Comparison of ENCODE assay signal across 22 cellular contexts in the genomic region with DNA sequence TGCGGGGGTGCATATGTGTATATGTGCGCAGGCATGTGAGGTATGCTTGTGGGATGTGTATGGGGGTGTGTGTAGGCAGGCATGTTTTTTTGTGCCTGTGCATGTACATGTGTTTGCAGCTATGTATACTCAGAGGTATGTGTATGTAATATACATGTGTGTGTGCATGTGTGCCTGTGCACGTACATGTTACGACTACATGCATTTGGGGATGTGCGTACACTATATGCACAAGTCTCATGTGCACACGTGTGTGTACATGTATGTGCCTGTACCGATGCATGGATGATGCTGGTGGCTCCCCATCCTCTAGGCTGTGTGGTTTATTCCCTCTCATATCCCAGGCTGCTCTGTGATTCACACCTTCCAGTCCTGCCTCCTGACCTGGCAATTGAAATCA.
"Had no signal": no experiment of that assay in that cellular context is flagged by ENCODE, and none has a peak within 500 bp of the region (broad histone marks: within the 10 kb centered on the region; RNA-seq: fewer than 3 reads in every experiment).

No MANE protein-coding gene starts in this region.

- H3K36me3 Mint-ChIP-seq: natural killer cell; stimulated activated effector memory CD8-positive, alpha-beta T cell treated with anti-CD3 and anti-CD28 coated beads, Interleukin-12 subunit alpha, Interleukin-12 subunit beta, amount 100 ng/mL, for 72 hours; type B pancreatic cell had no signal

- H3K9me3 Mint-ChIP-seq: natural killer cell; stimulated activated effector memory CD8-positive, alpha-beta T cell treated with anti-CD3 and anti-CD28 coated beads, Interleukin-12 subunit alpha, Interleukin-12 subunit beta, amount 100 ng/mL, for 72 hours; type B pancreatic cell had no signal

- H3K27ac Mint-ChIP-seq: natural killer cell; stimulated activated effector memory CD8-positive, alpha-beta T cell treated with anti-CD3 and anti-CD28 coated beads, Interleukin-12 subunit alpha, Interleukin-12 subunit beta, amount 100 ng/mL, for 72 hours; type B pancreatic cell had no signal

- H3K36me3 ChIP-seq: esophagus muscularis mucosa, gastrocnemius medialis, heart right ventricle, right lobe of liver, suprapubic skin, thyroid gland, uterus had no signal

- H3K4me1 Mint-ChIP-seq: natural killer cell had no signal

- H3K27me3 ChIP-seq: esophagus muscularis mucosa, gastrocnemius medialis, heart right ventricle, right lobe of liver, suprapubic skin, thyroid gland, uterus had no signal

- H3K9me3 ChIP-seq: esophagus muscularis mucosa, gastrocnemius medialis, heart right ventricle, mucosa of descending colon, psoas muscle, right lobe of liver, suprapubic skin, thyroid gland, uterus had no signal

- H3K4me1 ChIP-seq: psoas muscle, right lobe of liver, suprapubic skin, thyroid gland, uterus had no signal

- DNase-seq: cortex of kidney; effector memory CD4-positive, alpha-beta T cell; gastrocnemius medialis; heart right ventricle; hypothalamus; kidney glomerular epithelial cell; mucosa of descending colon; natural killer cell; psoas muscle; retina; right lobe of liver; stimulated activated CD4-positive, alpha-beta T cell treated with anti-CD3 and anti-CD28 coated beads, Interleukin-4, amount 100 ng/mL, for 1 hour; stimulated activated CD8-positive, alpha-beta memory T cell treated with anti-CD3 and anti-CD28 coated beads, Interleukin-4, amount 100 ng/mL, for 48 hours; stimulated activated naive CD8-positive, alpha-beta T cell treated with anti-CD3 and anti-CD28 coated beads, Interleukin-15, Interleukin-2, amounts not matched to agents 100 U/mL and 50 U/mL, for 24 hours; thyroid gland; uterus had no signal

- ATAC-seq: gastrocnemius medialis; heart right ventricle; left lobe of liver; natural killer cell; psoas muscle; right lobe of liver; stimulated activated effector memory CD8-positive, alpha-beta T cell treated with anti-CD3 and anti-CD28 coated beads, Interleukin-12 subunit alpha, Interleukin-12 subunit beta, amount 100 ng/mL, for 72 hours; stimulated activated naive CD8-positive, alpha-beta T cell treated with anti-CD3 and anti-CD28 coated beads, Interleukin-15, Interleukin-2, amounts not matched to agents 100 U/mL and 50 U/mL, for 24 hours had no signal

- H3K27ac ChIP-seq: epithelial cell of prostate, esophagus muscularis mucosa, gastrocnemius medialis, heart right ventricle, psoas muscle, right lobe of liver, suprapubic skin, thyroid gland, uterus had no signal

- H3K4me3 Mint-ChIP-seq: natural killer cell; stimulated activated effector memory CD8-positive, alpha-beta T cell treated with anti-CD3 and anti-CD28 coated beads, Interleukin-12 subunit alpha, Interleukin-12 subunit beta, amount 100 ng/mL, for 72 hours; type B pancreatic cell had no signal

- H3K4me3 ChIP-seq: esophagus muscularis mucosa, gastrocnemius medialis, heart right ventricle, mucosa of descending colon, psoas muscle, right lobe of liver, suprapubic skin, thyroid gland, uterus had no signal
